ENCODE assay signal across 18 cellular contexts in genomic region chr12:123998960-123999359, GRCh38. TPM values are rescaled to one million over a fixed set of nuclear protein-coding genes. Genes with fewer than 3 reads are reported as not detected.
DNase-seq lines count a peak whose midpoint lies in the region; TF ChIP-seq lines count a peak whose summit lies in the region.
"Had no signal": no experiment of that assay in that cellular context is flagged by ENCODE, and none has a peak within 500 bp of the region (broad histone marks: within the 10 kb centered on the region; RNA-seq: fewer than 3 reads in every experiment).

No MANE protein-coding gene starts in this region.

- H3K27ac Mint-ChIP-seq in neural crest cell (ENCODE audit: unreplicated experiment): peak overlapping the region; percentile 21
- H3K27ac Mint-ChIP-seq: activated naive CD4-positive, alpha-beta T cell treated with anti-CD3 and anti-CD28 coated beads, Interleukin-2, amount 50 U/mL, for 24 hours had no signal

- DNase-seq in AG20443 (ENCODE audit: low spot score) (peak; percentile 25), OCI-M1 (lab: John Stamatoyannopoulos, UW) (peak; percentile 77), fibroblast of the aortic adventitia (ENCODE audit: low read depth) (peak; percentile 56), neural crest cell (ENCODE audit: low read depth, low spot score) (no peak), amygdala (lab: John Stamatoyannopoulos, UW) (no peak), T-helper 2 cell (no peak), KG1 (lab: John Stamatoyannopoulos, UW) (no peak), SIG-M5 treated with dmso at 0.1 percent for 504 hours (lab: John Stamatoyannopoulos, UW; ENCODE audit: unreplicated experiment) (no peak)
- DNase-seq: CD4-positive, alpha-beta memory T cell; cortex of kidney; DMS79 treated with DMSO at 0.1 percent for 48 hours; Karpas-422; NCI-H1048; NCI-H2081; NCI-H510A; ovary; stimulated activated CD4-positive, alpha-beta T cell treated with anti-CD3 and anti-CD28 coated beads, Interleukin-2, amount 100 ng/mL, for 48 hours had no signal

- H3K4me3 Mint-ChIP-seq in neural crest cell: peak overlapping the region; percentile 9
- H3K4me3 Mint-ChIP-seq: activated naive CD4-positive, alpha-beta T cell treated with anti-CD3 and anti-CD28 coated beads, Interleukin-2, amount 50 U/mL, for 24 hours; CD4-positive, alpha-beta memory T cell had no signal

- H3K9me3 Mint-ChIP-seq in neural crest cell: no peaks in the 10 kb centered on the region
- H3K9me3 Mint-ChIP-seq: activated naive CD4-positive, alpha-beta T cell treated with anti-CD3 and anti-CD28 coated beads, Interleukin-2, amount 50 U/mL, for 24 hours; CD4-positive, alpha-beta memory T cell had no signal

- no peak for TF ChIP-seq CTCF in fibroblast of the aortic adventitia (IDR thresholded peaks at IDR 0.05; ENCODE audit: insufficient read depth, low read length)
- TF ChIP-seq CTCF in neural crest cell (conservative IDR thresholded peaks at IDR 0.05): no peak

- H3K27me3 Mint-ChIP-seq in neural crest cell (ENCODE audit: low read depth): no peaks in the 10 kb centered on the region
- H3K27me3 Mint-ChIP-seq: activated naive CD4-positive, alpha-beta T cell treated with anti-CD3 and anti-CD28 coated beads, Interleukin-2, amount 50 U/mL, for 24 hours; CD4-positive, alpha-beta memory T cell had no signal

- peaks cover 7% of the 10 kb centered on the region for H3K36me3 Mint-ChIP-seq in neural crest cell (ENCODE audit: low read depth)

- H3K4me1 Mint-ChIP-seq in neural crest cell: peaks cover 51% of the 10 kb centered on the region

- H3K4me3 ChIP-seq in fibroblast of the aortic adventitia (ENCODE audit: low read depth, low read length): no peak overlapping the region
- H3K4me3 ChIP-seq: ovary had no signal

RNA-seq across cellular contexts. Expression of gene ZNF664, which starts 25.9 kb away (rescaled TPM):
- total RNA-seq in fibroblast of the aortic adventitia (ENCODE audit: low replicate concordance) (28.3 and 73.3 TPM in 2 replicates), neural crest cell (156 and 167 TPM in 2 replicates)

RNA-seq across cellular contexts. Expression of gene CCDC92, which starts 26.3 kb away (rescaled TPM):
- total RNA-seq in fibroblast of the aortic adventitia (ENCODE audit: low replicate concordance) (14.1 and 22.7 TPM in 2 replicates), neural crest cell (33.5 and 36.5 TPM in 2 replicates)

Comparison
In these comparisons a context has a peak if more than half of its experiments do, and no peak if none do; other contexts are left out.
1. DNase-seq: peak in AG20443 (single experiment), OCI-M1 (single experiment) and fibroblast of the aortic adventitia (single experiment); none in neural crest cell (single experiment), amygdala (0 of 56), T-helper 2 cell (0 of 5), KG1 (single experiment) and SIG-M5 treated with dmso at 0.1 percent for 504 hours (single experiment).